In genomic region chr7:118104812-118105441, GRCh38 we compare ENCODE assay signal across 9 cellular contexts.
DNase-seq lines count a peak whose midpoint lies in the region; ATAC-seq and TF ChIP-seq lines count a peak whose summit lies in the region.
"Had no signal": no experiment of that assay in that cellular context is flagged by ENCODE, and none has a peak within 500 bp of the region (broad histone marks: within the 10 kb centered on the region; RNA-seq: fewer than 3 reads in every experiment).

No MANE protein-coding gene starts in this region.

- no peak overlapping the region for H3K4me3 Mint-ChIP-seq in HFFc6
- no peak overlapping the region for H3K4me3 Mint-ChIP-seq in nephron progenitor cell
- no peak overlapping the region for H3K4me3 Mint-ChIP-seq in activated naive CD4-positive, alpha-beta T cell treated with anti-CD3 and anti-CD28 coated beads for 36 hours
- H3K4me3 Mint-ChIP-seq: T-helper 1 cell treated with Interleukin-12 subunit alpha and Interleukin-12 subunit beta and Interleukin-4 antibody, amounts not matched to agents 30 μg/mL and 1 μg/mL, for 36 hours had no signal

- peaks cover 9% of the 10 kb centered on the region; the same call in 1 of the 2 replicates for H3K9me3 Mint-ChIP-seq in HFFc6
- H3K9me3 Mint-ChIP-seq in nephron progenitor cell = peaks cover 6% of the 10 kb centered on the region
- H3K9me3 Mint-ChIP-seq in activated naive CD4-positive, alpha-beta T cell treated with anti-CD3 and anti-CD28 coated beads for 36 hours = no peaks in the 10 kb centered on the region
- H3K9me3 Mint-ChIP-seq: T-helper 1 cell treated with Interleukin-12 subunit alpha and Interleukin-12 subunit beta and Interleukin-4 antibody, amounts not matched to agents 30 μg/mL and 1 μg/mL, for 36 hours had no signal

- H3K27ac Mint-ChIP-seq in HFFc6 = no peak overlapping the region
- H3K27ac Mint-ChIP-seq in nephron progenitor cell = no peak overlapping the region
- no peak overlapping the region for H3K27ac Mint-ChIP-seq in activated naive CD4-positive, alpha-beta T cell treated with anti-CD3 and anti-CD28 coated beads for 36 hours
- H3K27ac Mint-ChIP-seq: T-helper 1 cell treated with Interleukin-12 subunit alpha and Interleukin-12 subunit beta and Interleukin-4 antibody, amounts not matched to agents 30 μg/mL and 1 μg/mL, for 36 hours had no signal

- no peaks in the 10 kb centered on the region for H3K4me1 Mint-ChIP-seq in HFFc6 (ENCODE audit: low read depth)
- no peaks in the 10 kb centered on the region for H3K4me1 Mint-ChIP-seq in nephron progenitor cell
- H3K4me1 Mint-ChIP-seq in activated naive CD4-positive, alpha-beta T cell treated with anti-CD3 and anti-CD28 coated beads for 36 hours (ENCODE audit: low read depth) = no peaks in the 10 kb centered on the region

- no peaks in the 10 kb centered on the region for H3K36me3 Mint-ChIP-seq in HFFc6 (ENCODE audit: low read depth)
- H3K36me3 Mint-ChIP-seq in nephron progenitor cell (ENCODE audit: low read depth) = no peaks in the 10 kb centered on the region
- H3K36me3 Mint-ChIP-seq in activated naive CD4-positive, alpha-beta T cell treated with anti-CD3 and anti-CD28 coated beads for 36 hours (ENCODE audit: low read depth) = no peaks in the 10 kb centered on the region

- intact Hi-C loops in activated naive CD4-positive, alpha-beta T cell treated with anti-CD3 and anti-CD28 coated beads for 36 hours (cut with micrococcal nuclease) = loop anchor here (2.0 kb wide), 1 partner anchor 354 kb away; no protein-coding TSS in a partner anchor

- H3K27me3 Mint-ChIP-seq in HFFc6 (ENCODE audit: insufficient read depth) (no peaks in the 10 kb centered on the region), nephron progenitor cell (ENCODE audit: low read depth, poor library complexity) (no peaks in the 10 kb centered on the region)
- peaks cover 1% of the 10 kb centered on the region for H3K27me3 Mint-ChIP-seq in activated naive CD4-positive, alpha-beta T cell treated with anti-CD3 and anti-CD28 coated beads for 36 hours (ENCODE audit: low read depth)

- no peak for DNase-seq in HFFc6
- DNase-seq in NCI-H446 treated with DMSO at 0.1 percent for 48 hours (lab: John Stamatoyannopoulos, UW) = peak; percentile 3
- peak; percentile 13 for DNase-seq in cerebellum (ENCODE audit: low spot score)
- no peak for DNase-seq in nephron progenitor cell
- no peak for DNase-seq in activated naive CD4-positive, alpha-beta T cell treated with anti-CD3 and anti-CD28 coated beads for 36 hours
- DNase-seq in middle frontal gyrus (ENCODE audit: extremely low spot score, low spot score) = no peak

- ATAC-seq in HG03520 (IDR thresholded peaks at IDR 0.05; ENCODE audit: unreplicated experiment) = no peak

- CTCF ChIA-PET in activated naive CD4-positive, alpha-beta T cell treated with anti-CD3 and anti-CD28 coated beads for 36 hours (lab: Charles Lee) = interaction anchor here (0.5 kb wide), 1 partner anchor 176 kb away, joined by 4 read pairs; no protein-coding TSS in a partner anchor

- TF ChIP-seq CTCF in GM12872 (IDR thresholded peaks at IDR 0.05; ENCODE audit: insufficient read depth, low read depth, low read length) (peak; percentile 49), HFFc6 (IDR thresholded peaks at IDR 0.05) (peak; percentile 63), nephron progenitor cell (IDR thresholded peaks at IDR 0.05) (peak; percentile 57)

Comparison
In these comparisons a context has a peak if more than half of its experiments do, and no peak if none do; other contexts are left out.
1. DNase-seq: peak in NCI-H446 treated with DMSO at 0.1 percent for 48 hours (single experiment) and cerebellum (single experiment); none in HFFc6 (single experiment), nephron progenitor cell (single experiment), activated naive CD4-positive, alpha-beta T cell treated with anti-CD3 and anti-CD28 coated beads for 36 hours (single experiment) and middle frontal gyrus (single experiment).
2. Peak in every context shown above with its lines, with median percentiles within 50 percentile points of each other: CTCF ChIP-seq.